Comparison of ENCODE assay signal across 16 cellular contexts in genomic region chr3:31364711-31365110, GRCh38.
DNase-seq lines count a peak whose midpoint lies in the region; ATAC-seq and TF ChIP-seq lines count a peak whose summit lies in the region.
"Had no signal": no experiment of that assay in that cellular context is flagged by ENCODE, and none has a peak within 500 bp of the region (broad histone marks: within the 10 kb centered on the region; RNA-seq: fewer than 3 reads in every experiment).

No MANE protein-coding gene starts in this region.

- intact Hi-C loops in activated CD4-positive, alpha-beta T cell treated with anti-CD3 and anti-CD28 coated beads, Interleukin-2, amount 10 ng/mL, durations not matched to agents 24 days and 14 days (cut with micrococcal nuclease), result no loop called here
- intact Hi-C loops in OCI-LY7 (cut with micrococcal nuclease; ENCODE audit: unreplicated experiment), result no loop called here
- intact Hi-C loops in activated T-helper 1 cell treated with anti-CD3 and anti-CD28 coated beads, Interleukin-12 subunit alpha, Interleukin-12 subunit beta, Interleukin-2, Interleukin-4 antibody, amounts not matched to agents 30 ng/mL and 10 ng/mL and 1 ng/mL, durations not matched to agents 14 hours and 24 hours and 36 hours (cut with micrococcal nuclease), result no loop called here

- no peaks in the 10 kb centered on the region for H3K9me2 ChIP-seq in OCI-LY7 (ENCODE audit: insufficient read depth, low read length)

- H3K4me3 Mint-ChIP-seq in activated CD4-positive, alpha-beta T cell treated with anti-CD3 and anti-CD28 coated beads, Interleukin-2, amount 10 ng/mL, durations not matched to agents 24 days and 14 days, result no peak overlapping the region
- no peak overlapping the region for H3K4me3 Mint-ChIP-seq in effector memory CD8-positive, alpha-beta T cell
- no peak overlapping the region for H3K4me3 Mint-ChIP-seq in activated T-helper 1 cell treated with anti-CD3 and anti-CD28 coated beads, Interleukin-12 subunit alpha, Interleukin-12 subunit beta, Interleukin-2, Interleukin-4 antibody, amounts not matched to agents 30 ng/mL and 10 ng/mL and 1 ng/mL, durations not matched to agents 14 hours and 24 hours and 36 hours
- H3K4me3 Mint-ChIP-seq: dendritic cell treated with granulocyte-macrophage colony-stimulating factor and Interleukin-4, amounts not matched to agents 40 ng/mL and 50 ng/mL, for 4 days had no signal

- CTCF ChIA-PET in OCI-LY7 (lab: Charles Lee; ENCODE audit: unreplicated experiment), result no interaction called here

- H3K9me3 ChIP-seq in OCI-LY7 (ENCODE audit: low read length) (no peaks in the 10 kb centered on the region), skeletal muscle satellite cell (replicated peaks; ENCODE audit: low read length) (no peaks in the 10 kb centered on the region)
- H3K9me3 ChIP-seq: lower lobe of right lung, vagina had no signal

- H3K4me1 ChIP-seq in OCI-LY7 (ENCODE audit: insufficient read depth, low read length, poor library complexity, severe bottlenecking) (no peaks in the 10 kb centered on the region), skeletal muscle satellite cell (ENCODE audit: control insufficient read depth, insufficient read depth, low read length) (peaks cover 30% of the 10 kb centered on the region)

- no TSS peak for BruUV-seq in OCI-LY7 (replicated peaks; lab: Mats Ljungman, UMichigan)

- H2AFZ ChIP-seq in OCI-LY7 (ENCODE audit: low read length), result 0 out of 2 replicates have a peak overlapping the region, but pooled peaks have one; percentile 10

- ATAC-seq in GM21723 (IDR thresholded peaks at IDR 0.05; ENCODE audit: unreplicated experiment), result no peak
- ATAC-seq in effector memory CD8-positive, alpha-beta T cell (replicated peaks), result no peak
- ATAC-seq: activated naive CD4-positive, alpha-beta T cell treated with anti-CD3 and anti-CD28 coated beads, Interleukin-2, amount 50 U/mL, for 72 hours; HepG2; lower lobe of right lung had no signal

- DNase-seq in activated CD4-positive, alpha-beta T cell treated with anti-CD3 and anti-CD28 coated beads, Interleukin-2, amount 10 ng/mL, durations not matched to agents 24 days and 14 days, result peak; percentile 37
- DNase-seq in activated CD4-positive, alpha-beta T cell treated with anti-CD3 and anti-CD28 coated beads, Interleukin-2, amount 50 U/mL, for 48 hours, result no peak
- DNase-seq in OCI-LY7 (ENCODE audit: low spot score), result no peak
- DNase-seq in epithelial cell of prostate (ENCODE audit: low read depth, low spot score), result no peak
- DNase-seq in effector memory CD8-positive, alpha-beta T cell, result no peak
- no peak for DNase-seq in activated T-helper 1 cell treated with anti-CD3 and anti-CD28 coated beads, Interleukin-12 subunit alpha, Interleukin-12 subunit beta, Interleukin-2, Interleukin-4 antibody, amounts not matched to agents 30 ng/mL and 10 ng/mL and 1 ng/mL, durations not matched to agents 14 hours and 24 hours and 36 hours (ENCODE audit: low spot score)
- DNase-seq: DMS79 treated with DMSO at 0.1 percent for 48 hours; hypothalamus; lower lobe of right lung; stimulated activated CD8-positive, alpha-beta memory T cell treated with anti-CD3 and anti-CD28 coated beads, Interleukin-4, amount 100 ng/mL, for 48 hours had no signal

- H3K9ac ChIP-seq in skeletal muscle satellite cell (ENCODE audit: low read depth, low read length), result no peak overlapping the region

- H3K36me3 Mint-ChIP-seq in activated CD4-positive, alpha-beta T cell treated with anti-CD3 and anti-CD28 coated beads, Interleukin-2, amount 10 ng/mL, durations not matched to agents 24 days and 14 days (ENCODE audit: low read depth), result no peaks in the 10 kb centered on the region
- H3K36me3 Mint-ChIP-seq in effector memory CD8-positive, alpha-beta T cell (ENCODE audit: insufficient read depth), result no peaks in the 10 kb centered on the region
- H3K36me3 Mint-ChIP-seq in activated T-helper 1 cell treated with anti-CD3 and anti-CD28 coated beads, Interleukin-12 subunit alpha, Interleukin-12 subunit beta, Interleukin-2, Interleukin-4 antibody, amounts not matched to agents 30 ng/mL and 10 ng/mL and 1 ng/mL, durations not matched to agents 14 hours and 24 hours and 36 hours (ENCODE audit: low read depth), result peaks cover 3% of the 10 kb centered on the region
- H3K36me3 Mint-ChIP-seq: activated naive CD4-positive, alpha-beta T cell treated with anti-CD3 and anti-CD28 coated beads, Interleukin-2, amount 50 U/mL, for 72 hours had no signal

- H3K27me3 Mint-ChIP-seq in activated CD4-positive, alpha-beta T cell treated with anti-CD3 and anti-CD28 coated beads, Interleukin-2, amount 10 ng/mL, durations not matched to agents 24 days and 14 days, result no peaks in the 10 kb centered on the region
- no peaks in the 10 kb centered on the region for H3K27me3 Mint-ChIP-seq in effector memory CD8-positive, alpha-beta T cell
- H3K27me3 Mint-ChIP-seq in activated T-helper 1 cell treated with anti-CD3 and anti-CD28 coated beads, Interleukin-12 subunit alpha, Interleukin-12 subunit beta, Interleukin-2, Interleukin-4 antibody, amounts not matched to agents 30 ng/mL and 10 ng/mL and 1 ng/mL, durations not matched to agents 14 hours and 24 hours and 36 hours (ENCODE audit: insufficient read depth), result no peaks in the 10 kb centered on the region
- H3K27me3 Mint-ChIP-seq: dendritic cell treated with granulocyte-macrophage colony-stimulating factor and Interleukin-4, amounts not matched to agents 40 ng/mL and 50 ng/mL, for 4 days had no signal

- no peaks in the 10 kb centered on the region for H3K27me3 ChIP-seq in skeletal muscle satellite cell (ENCODE audit: control insufficient read depth, insufficient read depth, low read length)
- H3K27me3 ChIP-seq: vagina had no signal

- no peaks in the 10 kb centered on the region for H3K36me3 ChIP-seq in OCI-LY7 (ENCODE audit: insufficient read depth, low read length)
- H3K36me3 ChIP-seq in skeletal muscle satellite cell (ENCODE audit: insufficient read depth, low read length), result no peaks in the 10 kb centered on the region
- H3K36me3 ChIP-seq: lower lobe of right lung, vagina had no signal

- POLR2A ChIA-PET in OCI-LY7 (lab: Charles Lee), result interaction anchor here (0.7 kb wide), 1 partner anchor 1966 kb away, joined by 3 read pairs; no protein-coding TSS in a partner anchor

- no peak overlapping the region for H3K4me3 ChIP-seq in OCI-LY7 (ENCODE audit: low read depth, low read length, poor library complexity, severe bottlenecking)
- H3K4me3 ChIP-seq in skeletal muscle satellite cell (ENCODE audit: low read length), result no peak overlapping the region
- H3K4me3 ChIP-seq: lower lobe of right lung, vagina had no signal

- peaks cover 14% of the 10 kb centered on the region for H3K9me3 Mint-ChIP-seq in activated CD4-positive, alpha-beta T cell treated with anti-CD3 and anti-CD28 coated beads, Interleukin-2, amount 10 ng/mL, durations not matched to agents 24 days and 14 days
- H3K9me3 Mint-ChIP-seq in effector memory CD8-positive, alpha-beta T cell, result no peaks in the 10 kb centered on the region
- H3K9me3 Mint-ChIP-seq in activated T-helper 1 cell treated with anti-CD3 and anti-CD28 coated beads, Interleukin-12 subunit alpha, Interleukin-12 subunit beta, Interleukin-2, Interleukin-4 antibody, amounts not matched to agents 30 ng/mL and 10 ng/mL and 1 ng/mL, durations not matched to agents 14 hours and 24 hours and 36 hours, result peaks cover 3% of the 10 kb centered on the region
- H3K9me3 Mint-ChIP-seq: dendritic cell treated with granulocyte-macrophage colony-stimulating factor and Interleukin-4, amounts not matched to agents 40 ng/mL and 50 ng/mL, for 4 days had no signal

- H4K20me1 ChIP-seq in OCI-LY7 (ENCODE audit: insufficient read depth, low read length), result no peaks in the 10 kb centered on the region

- H3K4me1 Mint-ChIP-seq in activated CD4-positive, alpha-beta T cell treated with anti-CD3 and anti-CD28 coated beads, Interleukin-2, amount 10 ng/mL, durations not matched to agents 24 days and 14 days, result peaks cover 14% of the 10 kb centered on the region
- no peaks in the 10 kb centered on the region for H3K4me1 Mint-ChIP-seq in effector memory CD8-positive, alpha-beta T cell (ENCODE audit: low read depth in 2 of 2)
- H3K4me1 Mint-ChIP-seq in activated T-helper 1 cell treated with anti-CD3 and anti-CD28 coated beads, Interleukin-12 subunit alpha, Interleukin-12 subunit beta, Interleukin-2, Interleukin-4 antibody, amounts not matched to agents 30 ng/mL and 10 ng/mL and 1 ng/mL, durations not matched to agents 14 hours and 24 hours and 36 hours (ENCODE audit: low read depth), result peaks cover 30% of the 10 kb centered on the region

- no peak overlapping the region for H3K27ac ChIP-seq in OCI-LY7 (ENCODE audit: low read depth, low read length, poor library complexity, severe bottlenecking)
- peak overlapping the region; percentile 27 for H3K27ac ChIP-seq in epithelial cell of prostate
- H3K27ac ChIP-seq: lower lobe of right lung, vagina had no signal

- peak; percentile 35; the same call in 1 of the 2 replicates for TF ChIP-seq CTCF in OCI-LY7 (conservative IDR thresholded peaks at IDR 0.05; ENCODE audit: low read length)

- H3K4me2 ChIP-seq in OCI-LY7 (ENCODE audit: low read length) (no peak overlapping the region), skeletal muscle satellite cell (ENCODE audit: low read length) (peak overlapping the region; percentile 31)

- no peaks in the 10 kb centered on the region for H3K79me2 ChIP-seq in OCI-LY7 (ENCODE audit: insufficient read depth, low read depth, low read length)

- no peak overlapping the region for H3K27ac Mint-ChIP-seq in activated CD4-positive, alpha-beta T cell treated with anti-CD3 and anti-CD28 coated beads, Interleukin-2, amount 10 ng/mL, durations not matched to agents 24 days and 14 days
- H3K27ac Mint-ChIP-seq in effector memory CD8-positive, alpha-beta T cell, result no peak overlapping the region
- H3K27ac Mint-ChIP-seq in activated T-helper 1 cell treated with anti-CD3 and anti-CD28 coated beads, Interleukin-12 subunit alpha, Interleukin-12 subunit beta, Interleukin-2, Interleukin-4 antibody, amounts not matched to agents 30 ng/mL and 10 ng/mL and 1 ng/mL, durations not matched to agents 14 hours and 24 hours and 36 hours, result no peak overlapping the region
- H3K27ac Mint-ChIP-seq: dendritic cell treated with granulocyte-macrophage colony-stimulating factor and Interleukin-4, amounts not matched to agents 40 ng/mL and 50 ng/mL, for 4 days had no signal
